Comparison of ENCODE assay signal across 3 cellular contexts in genomic region chr3:47455806-47456452, GRCh38.
TF ChIP-seq lines count a peak whose summit lies in the region.

No MANE protein-coding gene starts in this region.

TF ChIP-seq in A549, 52 proteins besides CTCF, POLR2A, EP300 and RAD21:
- TF ChIP-seq NR3C1 (IDR thresholded peaks at IDR 0.05) (no peak), FOSB (CRISPR knock-in tag; IDR thresholded peaks at IDR 0.05) (no peak), CEBPB (IDR thresholded peaks at IDR 0.05) (peak; percentile 95 to 96)

TF ChIP-seq in HEK293, 187 proteins besides CTCF, POLR2A, EP300 and RAD21:
- TF ChIP-seq ZFP41 (tag by site-specific recombination; IDR thresholded peaks at IDR 0.05; ENCODE audit: borderline replicate concordance) (no peak), SCRT2 (tag by site-specific recombination; IDR thresholded peaks at IDR 0.05) (peak; percentile 43)

TF ChIP-seq in HepG2, 621 proteins besides CTCF, POLR2A, EP300 and RAD21:
- no peak for TF ChIP-seq ZNF678 (CRISPR knock-in tag; IDR thresholded peaks at IDR 0.05)
- no peak for TF ChIP-seq TOPORS (CRISPR knock-in tag; IDR thresholded peaks at IDR 0.05)
- TF ChIP-seq ATRX (CRISPR knock-in tag; IDR thresholded peaks at IDR 0.05; ENCODE audit: borderline replicate concordance), result no peak
- no peak for TF ChIP-seq THAP8 (CRISPR knock-in tag; IDR thresholded peaks at IDR 0.05; ENCODE audit: borderline replicate concordance)
- no peak for TF ChIP-seq ZNF768 (CRISPR knock-in tag; IDR thresholded peaks at IDR 0.05)
- peak; percentile 90 for TF ChIP-seq CEBPG (CRISPR knock-in tag; IDR thresholded peaks at IDR 0.05)
- TF ChIP-seq GATAD2A (CRISPR knock-in tag; IDR thresholded peaks at IDR 0.05), result peak; percentile 60
- no peak for TF ChIP-seq BORCS8-MEF2B (CRISPR knock-in tag; IDR thresholded peaks at IDR 0.05)
- TF ChIP-seq, protein P1, sequence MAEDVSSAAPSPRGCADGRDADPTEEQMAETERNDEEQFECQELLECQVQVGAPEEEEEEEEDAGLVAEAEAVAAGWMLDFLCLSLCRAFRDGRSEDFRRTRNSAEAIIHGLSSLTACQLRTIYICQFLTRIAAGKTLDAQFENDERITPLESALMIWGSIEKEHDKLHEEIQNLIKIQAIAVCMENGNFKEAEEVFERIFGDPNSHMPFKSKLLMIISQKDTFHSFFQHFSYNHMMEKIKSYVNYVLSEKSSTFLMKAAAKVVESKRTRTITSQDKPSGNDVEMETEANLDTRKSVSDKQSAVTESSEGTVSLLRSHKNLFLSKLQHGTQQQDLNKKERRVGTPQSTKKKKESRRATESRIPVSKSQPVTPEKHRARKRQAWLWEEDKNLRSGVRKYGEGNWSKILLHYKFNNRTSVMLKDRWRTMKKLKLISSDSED (CRISPR knock-in tag; IDR thresholded peaks at IDR 0.05), result no peak
- TF ChIP-seq, protein P2, sequence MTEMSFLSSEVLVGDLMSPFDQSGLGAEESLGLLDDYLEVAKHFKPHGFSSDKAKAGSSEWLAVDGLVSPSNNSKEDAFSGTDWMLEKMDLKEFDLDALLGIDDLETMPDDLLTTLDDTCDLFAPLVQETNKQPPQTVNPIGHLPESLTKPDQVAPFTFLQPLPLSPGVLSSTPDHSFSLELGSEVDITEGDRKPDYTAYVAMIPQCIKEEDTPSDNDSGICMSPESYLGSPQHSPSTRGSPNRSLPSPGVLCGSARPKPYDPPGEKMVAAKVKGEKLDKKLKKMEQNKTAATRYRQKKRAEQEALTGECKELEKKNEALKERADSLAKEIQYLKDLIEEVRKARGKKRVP (CRISPR knock-in tag; IDR thresholded peaks at IDR 0.05), result peak in 1 of 2 experiments; percentile 51; a peak in 1 of 4 replicates
- no peak for TF ChIP-seq MIXL1 (CRISPR knock-in tag; IDR thresholded peaks at IDR 0.05)
- 0 out of 2 replicates have a peak, but pooled peaks have one; percentile 20 for TF ChIP-seq THAP11 (CRISPR knock-in tag; IDR thresholded peaks at IDR 0.05)
- peak; percentile 97 for TF ChIP-seq CEBPB (IDR thresholded peaks at IDR 0.05; ENCODE audit: borderline replicate concordance, low read depth, low read length)
- TF ChIP-seq ZNF720 (CRISPR knock-in tag; IDR thresholded peaks at IDR 0.05), result no peak
- no peak for TF ChIP-seq ZNF652 (CRISPR knock-in tag; IDR thresholded peaks at IDR 0.05; ENCODE audit: borderline replicate concordance, low read depth)
- TF ChIP-seq U2AF2 (IDR thresholded peaks at IDR 0.05; ENCODE audit: low read depth, low read length), result no peak
- no peak for TF ChIP-seq JUND (CRISPR knock-in tag; IDR thresholded peaks at IDR 0.05)
- TF ChIP-seq SMC3 (IDR thresholded peaks at IDR 0.05; ENCODE audit: low read length), result no peak; the same call in 1 of the 2 replicates
- no peak for TF ChIP-seq PCBP2 (optimal IDR thresholded peaks at IDR 0.05; ENCODE audit: low read depth, low read length, poor library complexity, severe bottlenecking)
- 0 out of 2 replicates have a peak, but pooled peaks have one; percentile 22 for TF ChIP-seq RXRB (CRISPR knock-in tag; IDR thresholded peaks at IDR 0.05; ENCODE audit: borderline replicate concordance)
